Comparison of ENCODE assay signal across 9 cellular contexts in genomic region chr20:32539817-32540675, GRCh38. TPM values are rescaled to one million over a fixed set of nuclear protein-coding genes. Genes with fewer than 3 reads are reported as not detected.
A peak's percentile ranks its signal among the peaks of the same experiment; 100 is the strongest.
DNase-seq lines count a peak whose midpoint lies in the region; ATAC-seq and TF ChIP-seq lines count a peak whose summit lies in the region.
"Had no signal": no experiment of that assay in that cellular context is flagged by ENCODE, and none has a peak within 500 bp of the region (broad histone marks: within the 10 kb centered on the region; RNA-seq: fewer than 3 reads in every experiment).

No MANE protein-coding gene starts in this region.

- H3K36me3 Mint-ChIP-seq in activated naive CD4-positive, alpha-beta T cell treated with anti-CD3 and anti-CD28 coated beads, Interleukin-2, amount 50 U/mL, for 72 hours, result peaks cover 5 to 9% of the 10 kb centered on the region in 2 donors

- no peak for TF ChIP-seq CTCF in GM12865 (IDR thresholded peaks at IDR 0.05; ENCODE audit: insufficient read depth, low read depth, low read length, missing control alignments)

- H3K9me3 Mint-ChIP-seq in activated naive CD4-positive, alpha-beta T cell treated with anti-CD3 and anti-CD28 coated beads, Interleukin-2, amount 50 U/mL, for 72 hours, result no peaks in the 10 kb centered on the region

- H3K4me3 ChIP-seq in GM12865 (ENCODE audit: low read depth, low read length), result no peak overlapping the region
- no peak overlapping the region for H3K4me3 ChIP-seq in skin epidermis

- H3K27ac Mint-ChIP-seq in activated naive CD4-positive, alpha-beta T cell treated with anti-CD3 and anti-CD28 coated beads, Interleukin-2, amount 50 U/mL, for 72 hours, result peak overlapping the region; percentile 95 to 99

- H3K27ac ChIP-seq in skin epidermis, result peak overlapping the region in 17 of 21 experiments; percentile 12 to 97 (median 65)
- H3K27ac ChIP-seq: neutrophil had no signal

- ATAC-seq in activated naive CD4-positive, alpha-beta T cell treated with anti-CD3 and anti-CD28 coated beads, Interleukin-2, amount 50 U/mL, for 72 hours, result peak; percentile 29 to 37
- ATAC-seq in HG03432 (IDR thresholded peaks at IDR 0.05; ENCODE audit: unreplicated experiment), result no peak

- DNase-seq in GM12865 (ENCODE audit: low read depth) (peak; percentile 73), T-helper 2 cell (peak in 4 of 5 experiments; percentile 40 to 96 (median 64)), middle frontal gyrus (ENCODE audit: extremely low spot score, low spot score) (no peak), nucleus accumbens (lab: John Stamatoyannopoulos, UW) (no peak), cerebellum (ENCODE audit: low spot score) (no peak)
- peak; percentile 60 to 87 for DNase-seq in activated naive CD4-positive, alpha-beta T cell treated with anti-CD3 and anti-CD28 coated beads, Interleukin-2, amount 50 U/mL, for 72 hours (ENCODE audit: low spot score in 2 of 2)

RNA-seq across cellular contexts. Expression of gene NOL4L, which starts 45.1 kb away (rescaled TPM):
- 10 to 100 TPM; 21.2 to 30.7 TPM for total RNA-seq in activated naive CD4-positive, alpha-beta T cell treated with anti-CD3 and anti-CD28 coated beads, Interleukin-2, amount 50 U/mL, for 72 hours
- 33.0 TPM for total RNA-seq in cerebellum

Comparison
In these comparisons a context has a peak if more than half of its experiments do, and no peak if none do; other contexts are left out.
1. DNase-seq: peak in GM12865 (single experiment), T-helper 2 cell (4 of 5) and activated naive CD4-positive, alpha-beta T cell treated with anti-CD3 and anti-CD28 coated beads, Interleukin-2, amount 50 U/mL, for 72 hours (2 of 2); none in middle frontal gyrus (single experiment), nucleus accumbens (0 of 56) and cerebellum (single experiment).